In genomic region chr16:87954826-87955225, GRCh38 we compare ENCODE assay signal across 14 cellular contexts. TPM values are rescaled to one million over a fixed set of nuclear protein-coding genes. Genes with fewer than 3 reads are reported as not detected.
DNase-seq lines count a peak whose midpoint lies in the region; ATAC-seq and TF ChIP-seq lines count a peak whose summit lies in the region.
"Had no signal": no experiment of that assay in that cellular context is flagged by ENCODE, and none has a peak within 500 bp of the region (broad histone marks: within the 10 kb centered on the region; RNA-seq: fewer than 3 reads in every experiment).

No MANE protein-coding gene starts in this region.

- ATAC-seq in body of pancreas = no peak
- ATAC-seq in memory B cell (ENCODE audit: low read depth) = no peak
- no peak for ATAC-seq in HG03039 (IDR thresholded peaks at IDR 0.05; ENCODE audit: unreplicated experiment)
- ATAC-seq: A549 had no signal

- H3K4me3 ChIP-seq in body of pancreas (no peak overlapping the region), subcutaneous abdominal adipose tissue (ENCODE audit: low read depth in 1 of 5, low read length in 5 of 5) (peak overlapping the region in 1 of 5 donors; percentile 13)
- H3K4me3 ChIP-seq: A549 had no signal

- H3K4me1 ChIP-seq in body of pancreas (peaks cover 36% of the 10 kb centered on the region), subcutaneous abdominal adipose tissue (ENCODE audit: control insufficient read depth in 5 of 5, insufficient read depth in 5 of 5, low read length in 5 of 5) (peaks cover 17 to 88% (median 60%) of the 10 kb centered on the region in 5 donors)

- no peaks in the 10 kb centered on the region for H3K36me3 ChIP-seq in body of pancreas (replicated peaks in 1 of 2; ENCODE audit: insufficient read depth in 1 of 2, low read depth in 2 of 2)
- peaks cover 0 to 12% (median 6%) of the 10 kb centered on the region in 5 donors for H3K36me3 ChIP-seq in subcutaneous abdominal adipose tissue (ENCODE audit: control insufficient read depth in 5 of 5, insufficient read depth in 5 of 5, low read length in 5 of 5)

- peaks cover 81% of the 10 kb centered on the region for H3K4me1 Mint-ChIP-seq in activated CD4-positive, alpha-beta T cell treated with anti-CD3 and anti-CD28 coated beads, Interleukin-2, amount 10 ng/mL, durations not matched to agents 7 days and 5 days
- H3K4me1 Mint-ChIP-seq in memory B cell = peaks cover 44% of the 10 kb centered on the region

- H3K27ac ChIP-seq in body of pancreas (peak overlapping the region in 3 of 4 donors; percentile 66 to 94 (median 73)), subcutaneous abdominal adipose tissue (ENCODE audit: low read depth, low read length) (peak overlapping the region; percentile 92)
- H3K27ac ChIP-seq: A549 had no signal

- TF ChIP-seq CTCF in body of pancreas (IDR thresholded peaks at IDR 0.05) = no peak

- CTCF ChIA-PET in activated CD4-positive, alpha-beta T cell treated with anti-CD3 and anti-CD28 coated beads, Interleukin-2, amount 10 ng/mL, durations not matched to agents 7 days and 5 days (lab: Charles Lee) = interaction anchor here (1.1 to 2.0 kb wide), 3 partner anchors 8 to 176 kb away, joined by 6 to 8 read pairs (median 6); no protein-coding TSS in a partner anchor

- H3K27me3 Mint-ChIP-seq in activated CD4-positive, alpha-beta T cell treated with anti-CD3 and anti-CD28 coated beads, Interleukin-2, amount 10 ng/mL, durations not matched to agents 7 days and 5 days = no peaks in the 10 kb centered on the region
- H3K27me3 Mint-ChIP-seq in memory B cell = no peaks in the 10 kb centered on the region

- POLR2A ChIA-PET in activated CD4-positive, alpha-beta T cell treated with anti-CD3 and anti-CD28 coated beads, Interleukin-2, amount 10 ng/mL, durations not matched to agents 7 days and 5 days (lab: Charles Lee) = interaction anchor here (0.5 kb wide), 1 partner anchor 186 kb away, joined by 3 read pairs; no protein-coding TSS in a partner anchor

- 21 to 34% methylated on average over 2 to 15 of the region's 15 CpGs for WGBS in body of pancreas, 2 donors

- intact Hi-C loops in body of pancreas (cut with DNase I) = no loop called here

- no peaks in the 10 kb centered on the region for H3K27me3 ChIP-seq in body of pancreas
- H3K27me3 ChIP-seq in subcutaneous abdominal adipose tissue (ENCODE audit: control insufficient read depth in 5 of 5, insufficient read depth in 4 of 5, low read length in 5 of 5) = no peaks in the 10 kb centered on the region

- peaks cover 42% of the 10 kb centered on the region for H3K36me3 Mint-ChIP-seq in activated CD4-positive, alpha-beta T cell treated with anti-CD3 and anti-CD28 coated beads, Interleukin-2, amount 10 ng/mL, durations not matched to agents 7 days and 5 days (ENCODE audit: low read depth)
- peaks cover 9% of the 10 kb centered on the region for H3K36me3 Mint-ChIP-seq in memory B cell

- H3K9me3 ChIP-seq in body of pancreas (no peaks in the 10 kb centered on the region), subcutaneous abdominal adipose tissue (ENCODE audit: control insufficient read depth in 5 of 5, low read length in 5 of 5) (no peaks in the 10 kb centered on the region)
- H3K9me3 ChIP-seq: A549 had no signal

- H3K27ac Mint-ChIP-seq in activated CD4-positive, alpha-beta T cell treated with anti-CD3 and anti-CD28 coated beads, Interleukin-2, amount 10 ng/mL, durations not matched to agents 7 days and 5 days = peak overlapping the region; percentile 60
- H3K27ac Mint-ChIP-seq in memory B cell = peak overlapping the region; percentile 71
- H3K27ac Mint-ChIP-seq: endodermal cell had no signal

- DNase-seq in activated CD4-positive, alpha-beta T cell treated with anti-CD3 and anti-CD28 coated beads, Interleukin-2, amount 10 ng/mL, durations not matched to agents 7 days and 5 days = no peak
- no peak for DNase-seq in activated CD4-positive, alpha-beta T cell treated with anti-CD3 and anti-CD28 coated beads, Interleukin-2, amount 50 U/mL, for 48 hours
- DNase-seq in body of pancreas (peak; percentile 40 to 68 (median 60)), memory B cell (ENCODE audit: low spot score in 2 of 2) (no peak), anterior cingulate cortex (lab: John Stamatoyannopoulos, UW) (no peak), erythroblast (lab: John Stamatoyannopoulos, UW) (no peak)
- DNase-seq: activated T-cell treated with anti-CD3 and anti-CD28 coated beads, Interleukin-2, amount 50 U/mL, for 48 hours; NCI-H82 had no signal

- H3K9me3 Mint-ChIP-seq in activated CD4-positive, alpha-beta T cell treated with anti-CD3 and anti-CD28 coated beads, Interleukin-2, amount 10 ng/mL, durations not matched to agents 7 days and 5 days = no peaks in the 10 kb centered on the region
- H3K9me3 Mint-ChIP-seq in memory B cell = no peaks in the 10 kb centered on the region
- H3K9me3 Mint-ChIP-seq: endodermal cell; T-helper 1 cell treated with Interleukin-12 subunit alpha and Interleukin-12 subunit beta and Interleukin-4 antibody, amounts not matched to agents 30 μg/mL and 1 μg/mL, for 36 hours had no signal

- TF ChIP-seq POLR2A in body of pancreas (IDR thresholded peaks at IDR 0.05) (no peak), erythroblast (IDR thresholded peaks at IDR 0.05; ENCODE audit: low read length) (no peak)

- peak overlapping the region in 1 of 5 donors; percentile 32 for H3K9ac ChIP-seq in subcutaneous abdominal adipose tissue (ENCODE audit: low read length in 5 of 5)

- no peak overlapping the region for H3K4me3 Mint-ChIP-seq in activated CD4-positive, alpha-beta T cell treated with anti-CD3 and anti-CD28 coated beads, Interleukin-2, amount 10 ng/mL, durations not matched to agents 7 days and 5 days
- no peak overlapping the region for H3K4me3 Mint-ChIP-seq in memory B cell
- H3K4me3 Mint-ChIP-seq: endodermal cell had no signal

RNA-seq across cellular contexts. Expression of gene BANP, which starts 3.6 kb away (rescaled TPM):
- total RNA-seq in activated CD4-positive, alpha-beta T cell treated with anti-CD3 and anti-CD28 coated beads, Interleukin-2, amount 10 ng/mL, durations not matched to agents 7 days and 5 days = 10 to 100 TPM; 43.2 to 45.5 TPM
- total RNA-seq in body of pancreas = 10 to 100 TPM; 19.1 to 20.2 TPM

RNA-seq across cellular contexts. Expression of gene CA5A, which starts 18.5 kb away (rescaled TPM):
- total RNA-seq in activated CD4-positive, alpha-beta T cell treated with anti-CD3 and anti-CD28 coated beads, Interleukin-2, amount 10 ng/mL, durations not matched to agents 7 days and 5 days = not detected
- total RNA-seq in body of pancreas = not detected
- total RNA-seq: endodermal cell, pulmonary artery endothelial cell had no signal

Comparison
In these comparisons a context has a peak if more than half of its experiments do, and no peak if none do; other contexts are left out.
1. DNase-seq: peak in body of pancreas (4 of 4); none in activated CD4-positive, alpha-beta T cell treated with anti-CD3 and anti-CD28 coated beads, Interleukin-2, amount 10 ng/mL, durations not matched to agents 7 days and 5 days (single experiment), activated CD4-positive, alpha-beta T cell treated with anti-CD3 and anti-CD28 coated beads, Interleukin-2, amount 50 U/mL, for 48 hours (0 of 2), memory B cell (0 of 2), anterior cingulate cortex (0 of 58) and erythroblast (0 of 2).